ENCODE assay signal across 19 cellular contexts in genomic region chr14:72554401-72554800, GRCh38.
"Had no signal": no experiment of that assay in that cellular context is flagged by ENCODE, and none has a peak within 500 bp of the region (broad histone marks: within the 10 kb centered on the region; RNA-seq: fewer than 3 reads in every experiment).

No MANE protein-coding gene starts in this region.

- H3K4me1 ChIP-seq: lower lobe of right lung, transverse colon had no signal

- H3K27me3 Mint-ChIP-seq: stimulated activated memory B cell treated with anti-CD40 and anti-IgM and Interleukin-4, amounts not matched to agents 10 μg/mL and 1 μg/mL and 100 μg/mL, for 72 hours had no signal

- H3K4me3 ChIP-seq: esophagus muscularis mucosa, gastrocnemius medialis, left ventricle myocardium inferior, lower lobe of right lung, spleen, transverse colon had no signal

- H3K36me3 Mint-ChIP-seq: immature natural killer cell; stimulated activated memory B cell treated with anti-CD40 and anti-IgM and Interleukin-4, amounts not matched to agents 10 μg/mL and 1 μg/mL and 100 μg/mL, for 72 hours had no signal

- H3K27ac ChIP-seq: epithelial cell of prostate, esophagus muscularis mucosa, gastrocnemius medialis, left ventricle myocardium inferior, lower lobe of right lung, neutrophil, spleen, transverse colon had no signal

- DNase-seq: effector memory CD8-positive, alpha-beta T cell; gastrocnemius medialis; immature natural killer cell; left ventricle myocardium inferior; lower lobe of right lung; mesenchymal stem cell; nephron progenitor cell; posterior cingulate gyrus; spleen; stimulated activated CD4-positive, alpha-beta T cell treated with anti-CD3 and anti-CD28 coated beads, Interleukin-15, amount 100 ng/mL, for 24 hours; stimulated activated CD4-positive, alpha-beta T cell treated with anti-CD3 and anti-CD28 coated beads, Interleukin-1b, Interleukin-23, amount 100 ng/mL, for 48 hours; stimulated activated CD4-positive, alpha-beta T cell treated with anti-CD3 and anti-CD28 coated beads, Interleukin-4, amount 100 ng/mL, for 24 hours; transverse colon had no signal

- H3K9me3 Mint-ChIP-seq: effector memory CD8-positive, alpha-beta T cell; nephron progenitor cell; stimulated activated memory B cell treated with anti-CD40 and anti-IgM and Interleukin-4, amounts not matched to agents 10 μg/mL and 1 μg/mL and 100 μg/mL, for 72 hours; stimulated activated naive CD8-positive, alpha-beta T cell treated with anti-CD3 and anti-CD28 coated beads, Interleukin-15, Interleukin-2, amounts not matched to agents 100 ng/mL and 50 ng/mL, for 24 hours had no signal

- ATAC-seq: effector memory CD8-positive, alpha-beta T cell; gastrocnemius medialis; lower lobe of right lung; sciatic nerve; stimulated activated memory B cell treated with anti-CD40 and anti-IgM and Interleukin-4, amounts not matched to agents 10 μg/mL and 1 μg/mL and 100 μg/mL, for 72 hours had no signal

- H3K27ac Mint-ChIP-seq: effector memory CD8-positive, alpha-beta T cell; immature natural killer cell; nephron progenitor cell; stimulated activated memory B cell treated with anti-CD40 and anti-IgM and Interleukin-4, amounts not matched to agents 10 μg/mL and 1 μg/mL and 100 μg/mL, for 72 hours; stimulated activated naive CD8-positive, alpha-beta T cell treated with anti-CD3 and anti-CD28 coated beads, Interleukin-15, Interleukin-2, amounts not matched to agents 100 ng/mL and 50 ng/mL, for 24 hours had no signal

- H3K9me3 ChIP-seq: esophagus muscularis mucosa, gastrocnemius medialis, left ventricle myocardium inferior, lower lobe of right lung, neutrophil, spleen, transverse colon had no signal

- H3K27me3 ChIP-seq: gastrocnemius medialis, transverse colon had no signal

- H3K4me3 Mint-ChIP-seq: effector memory CD8-positive, alpha-beta T cell; immature natural killer cell; nephron progenitor cell; stimulated activated memory B cell treated with anti-CD40 and anti-IgM and Interleukin-4, amounts not matched to agents 10 μg/mL and 1 μg/mL and 100 μg/mL, for 72 hours; stimulated activated naive CD8-positive, alpha-beta T cell treated with anti-CD3 and anti-CD28 coated beads, Interleukin-15, Interleukin-2, amounts not matched to agents 100 ng/mL and 50 ng/mL, for 24 hours had no signal

- H3K36me3 ChIP-seq: esophagus muscularis mucosa, gastrocnemius medialis, left ventricle myocardium inferior, lower lobe of right lung, neutrophil, spleen, transverse colon had no signal
